Comparison of ENCODE assay signal across 33 cellular contexts in the genomic region with DNA sequence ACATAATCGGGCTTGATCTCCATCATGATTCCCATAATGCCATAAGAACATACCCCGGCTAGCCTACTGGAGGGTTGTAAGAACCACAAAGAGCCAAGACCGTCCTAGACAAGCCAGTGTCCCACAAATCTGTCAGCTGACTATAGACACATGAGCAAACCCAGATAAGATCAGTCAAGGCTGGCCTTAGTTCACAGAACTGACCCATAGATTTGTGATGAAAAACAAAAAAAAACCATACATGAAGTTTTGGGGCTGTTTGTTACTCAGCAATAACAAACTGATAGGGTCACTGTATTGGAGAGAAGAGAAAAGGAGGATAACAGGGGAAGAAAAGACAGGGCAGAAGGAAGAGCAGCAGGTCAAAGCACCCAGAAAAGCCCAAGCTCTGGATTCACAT.
"Had no signal": no experiment of that assay in that cellular context is flagged by ENCODE, and none has a peak within 500 bp of the region (broad histone marks: within the 10 kb centered on the region; RNA-seq: fewer than 3 reads in every experiment).

No MANE protein-coding gene starts in this region.

- H3K9me3 ChIP-seq: MG63 had no signal

- DNase-seq: Karpas-422, Kasumi-1, MG63, MM.1S, NCI-H1048, NCI-H1092, NCI-H1092 treated with DMSO at 0.1 percent for 48 hours, NCI-H1105 treated with DMSO at 0.1 percent for 48 hours, NCI-H1417, NCI-H1417 treated with DMSO at 0.1 percent for 48 hours, NCI-H1436, NCI-H1436 treated with DMSO at 0.1 percent for 48 hours, NCI-H146, NCI-H1694, NCI-H1694 treated with DMSO at 0.1 percent for 48 hours, NCI-H187, NCI-H187 treated with DMSO at 0.1 percent for 48 hours, NCI-H1930, NCI-H2029, NCI-H2029 treated with DMSO at 0.1 percent for 48 hours, NCI-H2081, NCI-H2081 treated with DMSO at 0.1 percent for 48 hours, NCI-H2107, NCI-H2171, NCI-H2171 treated with DMSO at 0.1 percent for 48 hours, NCI-H2227 treated with DMSO at 0.1 percent for 48 hours, NCI-H226, NCI-H345, NCI-H446, NCI-H446 treated with DMSO at 0.1 percent for 48 hours, NCI-H510A, NCI-H510A treated with DMSO at 0.1 percent for 48 hours, NCI-H524 had no signal

- H3K4me3 ChIP-seq: MG63 had no signal

- H3K36me3 ChIP-seq: MG63 had no signal

- H3K27me3 ChIP-seq: MG63 had no signal
